ENCODE assay signal across 20 cellular contexts in the genomic region with DNA sequence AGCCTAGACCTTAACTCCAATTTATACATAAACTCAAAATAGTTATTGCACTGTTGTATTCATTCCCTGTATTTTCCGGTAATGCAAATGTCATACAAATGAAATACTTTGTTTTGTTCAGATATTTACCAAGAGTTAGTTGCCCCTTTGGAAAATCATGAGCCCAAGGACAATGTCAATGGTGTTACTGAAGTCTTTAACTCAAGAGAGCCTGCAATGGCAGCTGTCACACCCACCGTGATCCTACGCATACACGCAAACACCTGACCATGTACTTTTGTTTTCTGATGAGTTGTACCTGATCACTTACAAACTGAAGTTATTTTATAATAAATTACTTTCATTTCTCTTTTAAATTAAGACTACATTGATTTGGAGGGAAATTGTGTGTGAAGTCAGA. TPM values are rescaled to one million over a fixed set of nuclear protein-coding genes. Genes with fewer than 3 reads are reported as not detected.
DNase-seq lines count a peak whose midpoint lies in the region; ATAC-seq lines count a peak whose summit lies in the region.
"Had no signal": no experiment of that assay in that cellular context is flagged by ENCODE, and none has a peak within 500 bp of the region (broad histone marks: within the 10 kb centered on the region; RNA-seq: fewer than 3 reads in every experiment).

No MANE protein-coding gene starts in this region.

- H3K36me3 Mint-ChIP-seq in CD4-positive, CD25-positive, alpha-beta regulatory T cell: peaks cover 21% of the 10 kb centered on the region
- peaks cover 0 to 47% (median 6%) of the 10 kb centered on the region in 3 donors for H3K36me3 Mint-ChIP-seq in CD8-positive, alpha-beta memory T cell
- H3K36me3 Mint-ChIP-seq in activated CD4-positive, alpha-beta memory T cell treated with anti-CD3 and anti-CD28 coated beads, Interleukin-2, amount 10 ng/mL, durations not matched to agents 7 days and 5 days (ENCODE audit: low read depth): peaks cover 73% of the 10 kb centered on the region

- no peaks in the 10 kb centered on the region for H3K27me3 Mint-ChIP-seq in CD4-positive, CD25-positive, alpha-beta regulatory T cell
- no peaks in the 10 kb centered on the region for H3K27me3 Mint-ChIP-seq in CD8-positive, alpha-beta memory T cell
- no peaks in the 10 kb centered on the region for H3K27me3 Mint-ChIP-seq in activated CD4-positive, alpha-beta memory T cell treated with anti-CD3 and anti-CD28 coated beads, Interleukin-2, amount 10 ng/mL, durations not matched to agents 7 days and 5 days

- CTCF ChIA-PET in CD8-positive, alpha-beta memory T cell (lab: Charles Lee): interaction anchor here (0.8 to 1.4 kb wide), 2 partner anchors 24 to 78 kb away, joined by 3 read pairs; no protein-coding TSS in a partner anchor
- CTCF ChIA-PET in activated CD4-positive, alpha-beta memory T cell treated with anti-CD3 and anti-CD28 coated beads, Interleukin-2, amount 10 ng/mL, durations not matched to agents 7 days and 5 days (lab: Charles Lee): interaction anchor here (5.2 to 15.3 kb wide), 2 partner anchors 25 to 77 kb away, joined by 22 to 162 read pairs; no protein-coding TSS in a partner anchor

- POLR2A ChIA-PET in CD8-positive, alpha-beta memory T cell (lab: Charles Lee): interaction anchor here (1.5 to 1.6 kb wide), 2 partner anchors 12 to 74 kb away, joined by 5 to 6 read pairs; partner anchors contain the start of gene WIPF1
- POLR2A ChIA-PET in activated CD4-positive, alpha-beta memory T cell treated with anti-CD3 and anti-CD28 coated beads, Interleukin-2, amount 10 ng/mL, durations not matched to agents 7 days and 5 days (lab: Charles Lee): interaction anchor here (1.1 to 17.1 kb wide), 5 partner anchors 9 to 72 kb away, joined by 3 to 444 read pairs (median 22); partner anchors contain the start of gene WIPF1

- H3K4ac ChIP-seq in mesenchymal stem cell (ENCODE audit: low read depth in 1 of 2, low read length in 2 of 2): no peak overlapping the region

- peak overlapping the region; percentile 83 for H3K27ac ChIP-seq in CD4-positive, CD25-positive, alpha-beta regulatory T cell (ENCODE audit: insufficient read depth, low read length, poor library complexity, severe bottlenecking)
- H3K27ac ChIP-seq in CD8-positive, alpha-beta memory T cell (ENCODE audit: low read depth, low read length): no peak overlapping the region
- no peak overlapping the region for H3K27ac ChIP-seq in mesenchymal stem cell (ENCODE audit: low read length, poor library complexity, severe bottlenecking)
- H3K27ac ChIP-seq: parathyroid adenoma had no signal

- H4K8ac ChIP-seq in mesenchymal stem cell (ENCODE audit: low read length): no peak overlapping the region

- H4K91ac ChIP-seq in mesenchymal stem cell (ENCODE audit: low read length): no peak overlapping the region

- H2BK5ac ChIP-seq in mesenchymal stem cell (ENCODE audit: low read depth, low read length, poor library complexity, severe bottlenecking): no peak overlapping the region

- H3K79me1 ChIP-seq in mesenchymal stem cell (replicated peaks; ENCODE audit: low read length, poor library complexity, severe bottlenecking): peaks cover 18% of the 10 kb centered on the region

- peaks cover 77% of the 10 kb centered on the region for H3K4me1 ChIP-seq in CD4-positive, CD25-positive, alpha-beta regulatory T cell (ENCODE audit: control insufficient read depth, insufficient read depth, low read length, poor library complexity, severe bottlenecking)
- peaks cover 75% of the 10 kb centered on the region for H3K4me1 ChIP-seq in CD8-positive, alpha-beta memory T cell (ENCODE audit: insufficient read depth, low read length)
- peaks cover 4% of the 10 kb centered on the region for H3K4me1 ChIP-seq in mesenchymal stem cell (ENCODE audit: control insufficient read depth, insufficient read depth, low read depth, low read length)

- peaks cover 36 to 94% (median 80%) of the 10 kb centered on the region in 4 donors for H3K4me1 Mint-ChIP-seq in CD4-positive, CD25-positive, alpha-beta regulatory T cell
- peaks cover 78 to 99% (median 95%) of the 10 kb centered on the region in 3 donors for H3K4me1 Mint-ChIP-seq in CD8-positive, alpha-beta memory T cell
- H3K4me1 Mint-ChIP-seq in activated CD4-positive, alpha-beta memory T cell treated with anti-CD3 and anti-CD28 coated beads, Interleukin-2, amount 10 ng/mL, durations not matched to agents 7 days and 5 days: peaks cover 93% of the 10 kb centered on the region

- H3K27me3 ChIP-seq in CD4-positive, CD25-positive, alpha-beta regulatory T cell (ENCODE audit: control insufficient read depth, insufficient read depth, low read length): no peaks in the 10 kb centered on the region
- H3K27me3 ChIP-seq in CD8-positive, alpha-beta memory T cell (ENCODE audit: insufficient read depth, low read length, poor library complexity, severe bottlenecking): no peaks in the 10 kb centered on the region
- H3K27me3 ChIP-seq in mesenchymal stem cell (ENCODE audit: control insufficient read depth in 1 of 2, insufficient read depth in 1 of 2, low read length in 2 of 2): no peaks in the 10 kb centered on the region
- H3K27me3 ChIP-seq: heart left ventricle, thyroid gland had no signal

- H3K4me3 ChIP-seq in CD4-positive, CD25-positive, alpha-beta regulatory T cell (ENCODE audit: low read depth, low read length): no peak overlapping the region
- no peak overlapping the region for H3K4me3 ChIP-seq in CD8-positive, alpha-beta memory T cell (ENCODE audit: low read length)
- H3K4me3 ChIP-seq in mesenchymal stem cell (ENCODE audit: insufficient read depth in 1 of 2, low read depth in 1 of 2, low read length in 2 of 2): no peak overlapping the region
- H3K4me3 ChIP-seq: heart left ventricle, skin epidermis, thyroid gland had no signal

- H2BK15ac ChIP-seq in mesenchymal stem cell (ENCODE audit: low read depth, poor library complexity, severe bottlenecking): no peak overlapping the region

- ATAC-seq in CD4-positive, CD25-positive, alpha-beta regulatory T cell (ENCODE audit: low read depth in 2 of 2): no peak
- ATAC-seq in GM21390 (IDR thresholded peaks at IDR 0.05; ENCODE audit: unreplicated experiment): no peak
- ATAC-seq: heart left ventricle had no signal

- no peak overlapping the region for H2BK120ac ChIP-seq in mesenchymal stem cell (ENCODE audit: low read depth, low read length)

- H3K9me3 ChIP-seq in CD4-positive, CD25-positive, alpha-beta regulatory T cell (ENCODE audit: control insufficient read depth in 2 of 2, low read length in 2 of 2): no peaks in the 10 kb centered on the region
- no peaks in the 10 kb centered on the region for H3K9me3 ChIP-seq in CD8-positive, alpha-beta memory T cell (ENCODE audit: low read length)
- no peaks in the 10 kb centered on the region for H3K9me3 ChIP-seq in mesenchymal stem cell (ENCODE audit: control insufficient read depth, low read length)
- H3K9me3 ChIP-seq: heart left ventricle, thyroid gland had no signal

- DNase-seq in CD4-positive, CD25-positive, alpha-beta regulatory T cell: no peak
- no peak for DNase-seq in CD8-positive, alpha-beta memory T cell
- no peak for DNase-seq in activated CD4-positive, alpha-beta memory T cell treated with anti-CD3 and anti-CD28 coated beads, Interleukin-2, amount 10 ng/mL, durations not matched to agents 7 days and 5 days
- DNase-seq in mesenchymal stem cell: no peak
- no peak for DNase-seq in KG1 (lab: John Stamatoyannopoulos, UW)
- DNase-seq in pons (ENCODE audit: low spot score): no peak
- no peak for DNase-seq in cortex of kidney (lab: John Stamatoyannopoulos, UW)
- DNase-seq: anterior cingulate cortex; heart left ventricle; immature natural killer cell; KBM-7; NCI-H1092 treated with DMSO at 0.1 percent for 48 hours; NCI-H2107; NCI-H524 treated with DMSO at 0.1 percent for 48 hours; Right ventricle myocardium superior; stimulated activated CD4-positive, alpha-beta T cell treated with anti-CD3 and anti-CD28 coated beads, Interleukin-4, amount 100 ng/mL, for 4 hours; thyroid gland had no signal

- H2AFZ ChIP-seq in mesenchymal stem cell (ENCODE audit: low read depth, low read length): no peak overlapping the region
- H2AFZ ChIP-seq: parathyroid adenoma had no signal

- H3K4me2 ChIP-seq in mesenchymal stem cell (ENCODE audit: low read length, poor library complexity, severe bottlenecking): no peak overlapping the region

- H3K36me3 ChIP-seq in CD4-positive, CD25-positive, alpha-beta regulatory T cell (ENCODE audit: control insufficient read depth, insufficient read depth, low read length): peaks cover 22% of the 10 kb centered on the region
- H3K36me3 ChIP-seq in CD8-positive, alpha-beta memory T cell (ENCODE audit: insufficient read depth, low read length): no peaks in the 10 kb centered on the region
- peaks cover 3% of the 10 kb centered on the region in 2 experiments for H3K36me3 ChIP-seq in mesenchymal stem cell (ENCODE audit: control insufficient read depth in 1 of 2, insufficient read depth in 2 of 2, low read depth in 1 of 2, low read length in 2 of 2)
- H3K36me3 ChIP-seq: thyroid gland had no signal

- no peak overlapping the region for H3K18ac ChIP-seq in mesenchymal stem cell (ENCODE audit: low read depth in 1 of 2, low read length in 2 of 2)

- H3K27ac Mint-ChIP-seq in CD4-positive, CD25-positive, alpha-beta regulatory T cell: peak overlapping the region; percentile 93 to 95 (median 94)
- H3K27ac Mint-ChIP-seq in CD8-positive, alpha-beta memory T cell: peak overlapping the region; percentile 85 to 99 (median 94)
- peak overlapping the region; percentile 93 for H3K27ac Mint-ChIP-seq in activated CD4-positive, alpha-beta memory T cell treated with anti-CD3 and anti-CD28 coated beads, Interleukin-2, amount 10 ng/mL, durations not matched to agents 7 days and 5 days

- no CpG with 5 or more reads among the region's 4 CpGs for WGBS in mesenchymal stem cell

- H3K4me3 Mint-ChIP-seq in CD4-positive, CD25-positive, alpha-beta regulatory T cell: peak overlapping the region in 1 of 4 donors; percentile 13
- H3K4me3 Mint-ChIP-seq in CD8-positive, alpha-beta memory T cell: peak overlapping the region in 1 of 7 donors; percentile 75
- no peak overlapping the region for H3K4me3 Mint-ChIP-seq in activated CD4-positive, alpha-beta memory T cell treated with anti-CD3 and anti-CD28 coated beads, Interleukin-2, amount 10 ng/mL, durations not matched to agents 7 days and 5 days

- H3K9ac ChIP-seq in mesenchymal stem cell (ENCODE audit: low read length): peak overlapping the region; percentile 74
- H3K9ac ChIP-seq: parathyroid adenoma had no signal

- H3K14ac ChIP-seq in mesenchymal stem cell (ENCODE audit: low read length in 2 of 2): no peak overlapping the region

- no peak overlapping the region for H2AK5ac ChIP-seq in mesenchymal stem cell (ENCODE audit: low read length, severe bottlenecking)

- H2BK12ac ChIP-seq in mesenchymal stem cell (ENCODE audit: low read length in 2 of 2): no peak overlapping the region

- no peaks in the 10 kb centered on the region for H3K9me3 Mint-ChIP-seq in CD4-positive, CD25-positive, alpha-beta regulatory T cell
- H3K9me3 Mint-ChIP-seq in CD8-positive, alpha-beta memory T cell: no peaks in the 10 kb centered on the region
- H3K9me3 Mint-ChIP-seq in activated CD4-positive, alpha-beta memory T cell treated with anti-CD3 and anti-CD28 coated beads, Interleukin-2, amount 10 ng/mL, durations not matched to agents 7 days and 5 days: no peaks in the 10 kb centered on the region
- H3K9me3 Mint-ChIP-seq: immature natural killer cell had no signal

- H3K23ac ChIP-seq in mesenchymal stem cell (ENCODE audit: low read length in 2 of 2): no peak overlapping the region

RNA-seq across cellular contexts. Expression of gene WIPF1, which starts 11.7 kb away (rescaled TPM):
- 473 TPM for total RNA-seq in CD4-positive, CD25-positive, alpha-beta regulatory T cell
- polyA plus RNA-seq in CD4-positive, CD25-positive, alpha-beta regulatory T cell: 100 to 1,000 TPM in 2 of 4 donors, 10 to 100 TPM in 2; 95.5 to 114 (median 105) TPM
- 100 to 1,000 TPM; 317 to 326 TPM for total RNA-seq in CD8-positive, alpha-beta memory T cell
- 200 TPM for polyA plus RNA-seq in CD8-positive, alpha-beta memory T cell
- 100 to 1,000 TPM; 574 to 590 TPM for total RNA-seq in activated CD4-positive, alpha-beta memory T cell treated with anti-CD3 and anti-CD28 coated beads, Interleukin-2, amount 10 ng/mL, durations not matched to agents 7 days and 5 days
- polyA plus RNA-seq in mesenchymal stem cell (2013, experiment 1 of 2): 52.6 TPM
- 53.6 TPM for polyA plus RNA-seq in mesenchymal stem cell (2013, experiment 2 of 2)
